Comparison of ENCODE assay signal across 10 cellular contexts in genomic region chr7:107746006-107746405, GRCh38. TPM values are rescaled to one million over a fixed set of nuclear protein-coding genes. Genes with fewer than 3 reads are reported as not detected.
DNase-seq lines count a peak whose midpoint lies in the region; ATAC-seq, FAIRE-seq and TF ChIP-seq lines count a peak whose summit lies in the region.
"Had no signal": no experiment of that assay in that cellular context is flagged by ENCODE, and none has a peak within 500 bp of the region (broad histone marks: within the 10 kb centered on the region; RNA-seq: fewer than 3 reads in every experiment).

No MANE protein-coding gene starts in this region.

- peak overlapping the region in 7 of 8 donors; percentile 31 to 100 (median 81) for H3K27ac Mint-ChIP-seq in CD8-positive, alpha-beta memory T cell
- peak overlapping the region in 1 of 5 experiments; percentile 63 for H3K27ac Mint-ChIP-seq in brain
- H3K27ac Mint-ChIP-seq in natural killer cell treated with Interleukin-12 subunit alpha and Interleukin-12 subunit beta and Interleukin-15 and Interleukin-18, amount 100 ng/mL, for 72 hours, result peak overlapping the region; percentile 99 to 100

- FAIRE-seq in small intestine (lab: Jason Lieb, UNC), result no peak

- peaks cover 49% of the 10 kb centered on the region for H3K4me1 ChIP-seq in CD8-positive, alpha-beta memory T cell (ENCODE audit: insufficient read depth, low read length)
- H3K4me1 ChIP-seq in KMS-11 (ENCODE audit: low read depth, poor library complexity, severe bottlenecking) (peaks cover 40% of the 10 kb centered on the region), small intestine (ENCODE audit: control insufficient read depth in 2 of 2, insufficient read depth in 1 of 2, low read depth in 1 of 2, low read length in 1 of 2) (peaks cover 3 to 13% of the 10 kb centered on the region in 2 donors)

- no peaks in the 10 kb centered on the region for H3K27me3 ChIP-seq in CD8-positive, alpha-beta memory T cell (ENCODE audit: insufficient read depth, low read length, poor library complexity, severe bottlenecking)
- H3K27me3 ChIP-seq in KMS-11 (ENCODE audit: insufficient read depth, low read depth) (no peaks in the 10 kb centered on the region), small intestine (ENCODE audit: control insufficient read depth in 2 of 2, insufficient read depth in 2 of 2, low read length in 2 of 2) (no peaks in the 10 kb centered on the region)

- peak overlapping the region; percentile 93 to 99 (median 97) for H3K4me3 Mint-ChIP-seq in CD8-positive, alpha-beta memory T cell
- H3K4me3 Mint-ChIP-seq in brain, result peak overlapping the region; percentile 93 to 100 (median 99)
- H3K4me3 Mint-ChIP-seq in natural killer cell treated with Interleukin-12 subunit alpha and Interleukin-12 subunit beta and Interleukin-15 and Interleukin-18, amount 100 ng/mL, for 72 hours, result peak overlapping the region; percentile 99

- peaks cover 6 to 41% (median 10%) of the 10 kb centered on the region in 3 donors for H3K36me3 Mint-ChIP-seq in CD8-positive, alpha-beta memory T cell
- H3K36me3 Mint-ChIP-seq in brain, result peaks cover 26% of the 10 kb centered on the region
- H3K36me3 Mint-ChIP-seq in natural killer cell treated with Interleukin-12 subunit alpha and Interleukin-12 subunit beta and Interleukin-15 and Interleukin-18, amount 100 ng/mL, for 72 hours, result peaks cover 6% of the 10 kb centered on the region

- no peak overlapping the region for H2AFZ ChIP-seq in KMS-11 (ENCODE audit: low read depth)

- no peaks in the 10 kb centered on the region for H3K27me3 Mint-ChIP-seq in CD8-positive, alpha-beta memory T cell
- peaks cover 15% of the 10 kb centered on the region for H3K27me3 Mint-ChIP-seq in brain
- no peaks in the 10 kb centered on the region for H3K27me3 Mint-ChIP-seq in natural killer cell treated with Interleukin-12 subunit alpha and Interleukin-12 subunit beta and Interleukin-15 and Interleukin-18, amount 100 ng/mL, for 72 hours

- peaks cover 57 to 72% (median 67%) of the 10 kb centered on the region in 3 donors for H3K4me1 Mint-ChIP-seq in CD8-positive, alpha-beta memory T cell
- H3K4me1 Mint-ChIP-seq in brain, result peaks cover 55% of the 10 kb centered on the region
- peaks cover 23 to 39% of the 10 kb centered on the region in 2 donors for H3K4me1 Mint-ChIP-seq in natural killer cell treated with Interleukin-12 subunit alpha and Interleukin-12 subunit beta and Interleukin-15 and Interleukin-18, amount 100 ng/mL, for 72 hours (ENCODE audit: low read depth in 2 of 2)

- H3K9me3 ChIP-seq in CD8-positive, alpha-beta memory T cell (ENCODE audit: low read length), result no peaks in the 10 kb centered on the region
- no peaks in the 10 kb centered on the region for H3K9me3 ChIP-seq in small intestine (ENCODE audit: control insufficient read depth, low read depth)

- WGBS in small intestine, 3 donors, result 48 to 56% (median 54%) methylated on average over 3 of the region's 3 CpGs

- H3K9ac ChIP-seq in KMS-11, result no peak overlapping the region

- no peak for DNase-seq in CD8-positive, alpha-beta memory T cell
- no peak for DNase-seq in natural killer cell treated with Interleukin-12 subunit alpha and Interleukin-12 subunit beta and Interleukin-15 and Interleukin-18, amount 100 ng/mL, for 72 hours (ENCODE audit: low spot score)
- no peak for DNase-seq in omental fat pad (ENCODE audit: low spot score)
- DNase-seq in small intestine, result no peak
- no peak for DNase-seq in activated gamma-delta T cell treated with Interleukin-2 at 50 U/mL for 16 hours
- DNase-seq: amygdala, NCI-H748 treated with DMSO at 0.1 percent for 48 hours had no signal

- no peaks in the 10 kb centered on the region for H3K9me3 Mint-ChIP-seq in CD8-positive, alpha-beta memory T cell
- no peaks in the 10 kb centered on the region for H3K9me3 Mint-ChIP-seq in brain
- H3K9me3 Mint-ChIP-seq in natural killer cell treated with Interleukin-12 subunit alpha and Interleukin-12 subunit beta and Interleukin-15 and Interleukin-18, amount 100 ng/mL, for 72 hours, result no peaks in the 10 kb centered on the region

- H3K27ac ChIP-seq in CD8-positive, alpha-beta memory T cell (ENCODE audit: low read depth, low read length), result no peak overlapping the region
- H3K27ac ChIP-seq in KMS-11, result no peak overlapping the region
- no peak overlapping the region for H3K27ac ChIP-seq in small intestine (ENCODE audit: low read depth in 1 of 2, low read length in 1 of 2)

- peaks cover 57% of the 10 kb centered on the region for H3K79me2 ChIP-seq in KMS-11 (ENCODE audit: insufficient read depth, low read depth)

- H3K4me2 ChIP-seq in KMS-11, result peak overlapping the region; percentile 82

- H3K4me3 ChIP-seq in CD8-positive, alpha-beta memory T cell (ENCODE audit: low read length), result peak overlapping the region; percentile 10
- H3K4me3 ChIP-seq in KMS-11 (IDR thresholded peaks at IDR 0.05; ENCODE audit: insufficient read depth, low read depth, low read length) (no peak overlapping the region), small intestine (ENCODE audit: low read depth in 1 of 2, low read length in 2 of 2) (no peak overlapping the region)

- H4K20me1 ChIP-seq in KMS-11 (ENCODE audit: insufficient read depth), result peaks cover 21% of the 10 kb centered on the region

- no peak for TF ChIP-seq CTCF in KMS-11 (conservative IDR thresholded peaks at IDR 0.05; ENCODE audit: low read depth, low read length)
- no peak for TF ChIP-seq CTCF in brain (conservative IDR thresholded peaks at IDR 0.05)
- no peak for TF ChIP-seq CTCF in omental fat pad (IDR thresholded peaks at IDR 0.05)

- ATAC-seq in natural killer cell treated with Interleukin-12 subunit alpha and Interleukin-12 subunit beta and Interleukin-15 and Interleukin-18, amount 100 ng/mL, for 72 hours, result no peak
- ATAC-seq in omental fat pad (ENCODE audit: low FRiP score) (no peak), HG03097 (IDR thresholded peaks at IDR 0.05; ENCODE audit: low FRiP score, unreplicated experiment) (no peak)

- H3K36me3 ChIP-seq in CD8-positive, alpha-beta memory T cell (ENCODE audit: insufficient read depth, low read length), result peaks cover 11% of the 10 kb centered on the region
- H3K36me3 ChIP-seq in KMS-11 (ENCODE audit: insufficient read depth) (no peaks in the 10 kb centered on the region), small intestine (ENCODE audit: control insufficient read depth in 2 of 2, insufficient read depth in 2 of 2, low read length in 2 of 2) (peaks cover 0 to 2% of the 10 kb centered on the region in 2 donors)

- CTCF ChIA-PET in CD8-positive, alpha-beta memory T cell (lab: Charles Lee), result interaction anchor here (1.4 to 10.5 kb wide), 2 partner anchors 131 to 143 kb away, joined by 3 to 227 read pairs; no protein-coding TSS in a partner anchor

- POLR2A ChIA-PET in CD8-positive, alpha-beta memory T cell (lab: Charles Lee), result interaction anchor here (1.2 kb wide), 1 partner anchor 129 kb away, joined by 5 read pairs; no protein-coding TSS in a partner anchor

RNA-seq across cellular contexts. Expression of gene CBLL1, which starts 2.1 kb away (rescaled TPM):
- total RNA-seq in CD8-positive, alpha-beta memory T cell, result 10 to 100 TPM; 42.7 to 49.3 TPM
- polyA plus RNA-seq in CD8-positive, alpha-beta memory T cell, result 89.7 TPM
- polyA plus RNA-seq in brain (ENCODE audit: insufficient read depth, low read depth, low replicate concordance) (22.7 TPM), small intestine (1 to 10 TPM; 6.2 to 9.8 (median 6.9) TPM)
- 10 to 100 TPM; 40.8 to 42.8 TPM for total RNA-seq in natural killer cell treated with Interleukin-12 subunit alpha and Interleukin-12 subunit beta and Interleukin-15 and Interleukin-18, amount 100 ng/mL, for 72 hours
- total RNA-seq in omental fat pad, result 10 to 100 TPM; 24.8 to 36.9 (median 30.0) TPM

RNA-seq across cellular contexts. Expression of gene SLC26A3, which starts 57.0 kb away (rescaled TPM):
- not detected for total RNA-seq in CD8-positive, alpha-beta memory T cell
- polyA plus RNA-seq in CD8-positive, alpha-beta memory T cell, result not detected
- polyA plus RNA-seq in brain (ENCODE audit: insufficient read depth, low read depth, low replicate concordance) (not detected), small intestine (100 to 1,000 TPM in 1 of 3 donors, 10 to 100 TPM in 2; 56.0 to 122 (median 70.7) TPM)
- total RNA-seq in natural killer cell treated with Interleukin-12 subunit alpha and Interleukin-12 subunit beta and Interleukin-15 and Interleukin-18, amount 100 ng/mL, for 72 hours, result not detected
- 1 to 10 TPM in 1 of 4 donors, not detected in 3; 1.0 TPM for total RNA-seq in omental fat pad
